Comparison of ENCODE assay signal across 8 cellular contexts in genomic region chr17:82228842-82229685, GRCh38. TPM values are rescaled to one million over a fixed set of nuclear protein-coding genes. Genes with fewer than 3 reads are reported as not detected.
A peak's percentile ranks its signal among the peaks of the same experiment; 100 is the strongest.
DNase-seq lines count a peak whose midpoint lies in the region; ATAC-seq and TF ChIP-seq lines count a peak whose summit lies in the region.

Gene SLC16A3, plus strand, starts transcription at chr17:82229042. Its CDS starts 6,967 bp downstream, at chr17:82236009.

- no peak for TF ChIP-seq CTCF in A673 (conservative IDR thresholded peaks at IDR 0.05; ENCODE audit: low read depth, low read length)
- TF ChIP-seq CTCF in RWPE2 (IDR thresholded peaks at IDR 0.05; ENCODE audit: poor library complexity, severe bottlenecking) = no peak

- POLR2A ChIA-PET in A673 (lab: Charles Lee; ENCODE audit: low non-redundant PET) = no interaction called here

- H3K4me1 ChIP-seq in A673 (ENCODE audit: insufficient read depth, low read length, poor library complexity, severe bottlenecking) = peaks cover 20% of the 10 kb centered on the region
- H3K4me1 ChIP-seq in RWPE2 (ENCODE audit: insufficient read depth, poor library complexity, severe bottlenecking) = peaks cover 13% of the 10 kb centered on the region

- CTCF ChIA-PET in A673 (lab: Charles Lee) = no interaction called here

- peak within 1 kb of the TSS; percentile 45 for H3K4me3 ChIP-seq in A673 (ENCODE audit: low read depth, low read length, poor library complexity, severe bottlenecking)
- H3K4me3 ChIP-seq in RWPE2 (ENCODE audit: severe bottlenecking) = peak within 1 kb of the TSS; percentile 99

- H3K27me3 ChIP-seq in A673 (replicated peaks; ENCODE audit: insufficient read depth, low read depth, low read length, poor library complexity) (peaks cover 7% of the 10 kb centered on the region), RWPE2 (ENCODE audit: insufficient read depth, poor library complexity, severe bottlenecking) (no peaks in the 10 kb centered on the region)

- no TSS peak for BruUV-seq in A673 (replicated peaks; lab: Mats Ljungman, UMichigan)

- intact Hi-C loops in A673 (cut with micrococcal nuclease; ENCODE audit: unreplicated experiment) (no loop called here), left ventricle myocardium superior (cut with micrococcal nuclease) (no loop called here)

- H3K36me3 ChIP-seq in A673 (ENCODE audit: insufficient read depth, low read length, poor library complexity, severe bottlenecking) (no peaks in the 10 kb centered on the region), RWPE2 (ENCODE audit: low read depth) (peaks cover 44% of the 10 kb centered on the region)

- no peaks in the 10 kb centered on the region for H3K9me3 ChIP-seq in A673 (ENCODE audit: low read depth, low read length, poor library complexity, severe bottlenecking)
- H3K9me3 ChIP-seq in RWPE2 (ENCODE audit: severe bottlenecking) = no peaks in the 10 kb centered on the region

- WGBS in adipose tissue, 3 donors = 4 to 13% (median 6%) methylated on average over 37 to 92 of the region's 104 CpGs

- no peak for DNase-seq in A673 (ENCODE audit: low spot score)
- no peak for DNase-seq in RWPE2 (ENCODE audit: low spot score)
- peak; percentile 85 for DNase-seq in left ventricle myocardium superior
- DNase-seq in retina = peak; percentile 53

- ATAC-seq in GM18519 (IDR thresholded peaks at IDR 0.05; ENCODE audit: low FRiP score, unreplicated experiment) = peak; percentile 29
- peak; percentile 39 for ATAC-seq in HG03159 (IDR thresholded peaks at IDR 0.05; ENCODE audit: unreplicated experiment)
- peak; percentile 39 for ATAC-seq in RWPE2 (ENCODE audit: low read depth)
- peak; percentile 5 for ATAC-seq in left ventricle myocardium superior
- no peak for ATAC-seq in GM18873 (IDR thresholded peaks at IDR 0.05; ENCODE audit: low FRiP score, unreplicated experiment)

- H3K27ac ChIP-seq in A673 (ENCODE audit: low read depth, low read length, poor library complexity, severe bottlenecking) = no peak within 1 kb of the TSS
- peak within 1 kb of the TSS; percentile 91 for H3K27ac ChIP-seq in RWPE2 (ENCODE audit: poor library complexity, severe bottlenecking)
- peak within 1 kb of the TSS; percentile 67 for H3K27ac ChIP-seq in adipose tissue (ENCODE audit: low read depth, low read length)

RNA-seq across cellular contexts. Expression of gene SLC16A3, which starts in this region (rescaled TPM):
- total RNA-seq in A673 (2021) (0.97 and 2.8 TPM in 2 replicates), left ventricle myocardium superior (7.8 TPM)
- polyA plus RNA-seq in adipose tissue = 10 to 100 TPM in 2 of 3 donors, 1 to 10 TPM in 1; 6.5 to 36.7 (median 16.5) TPM

Comparison
In these comparisons a context has a peak if more than half of its experiments do, and no peak if none do; other contexts are left out.
1. DNase-seq: peak in left ventricle myocardium superior (single experiment) and retina (single experiment); none in A673 (single experiment) and RWPE2 (single experiment).